Comparison of ENCODE assay signal across 19 cellular contexts in genomic region chr16:81471882-81472281, GRCh38.
"Had no signal": no experiment of that assay in that cellular context is flagged by ENCODE, and none has a peak within 500 bp of the region (broad histone marks: within the 10 kb centered on the region; RNA-seq: fewer than 3 reads in every experiment).

No MANE protein-coding gene starts in this region.

- H3K27me3 ChIP-seq: brain microvascular endothelial cell, hepatocyte, stomach, uterus had no signal

- H3K4me2 ChIP-seq: hepatocyte had no signal

- H3K9me3 ChIP-seq: stomach, thoracic aorta, uterus had no signal

- H3K9me3 Mint-ChIP-seq: activated B cell treated with CpG ODN at 0.5 μM for 24 hours; activated naive CD4-positive, alpha-beta T cell treated with anti-CD3 and anti-CD28 coated beads, Interleukin-2, amount 50 U/mL, for 24 hours; dendritic cell treated with granulocyte-macrophage colony-stimulating factor and Interleukin-4, amounts not matched to agents 40 ng/mL and 50 ng/mL, for 4 days; T-helper 1 cell treated with Interleukin-12 subunit alpha and Interleukin-12 subunit beta and Interleukin-4 antibody, amounts not matched to agents 30 μg/mL and 1 μg/mL, for 36 hours had no signal

- DNase-seq: activated B cell treated with CpG ODN at 0.5 μM for 24 hours; activated CD4-positive, alpha-beta T cell treated with anti-CD3 and anti-CD28 coated beads, Interleukin-2, amount 50 U/mL, for 1 hour; activated effector memory CD4-positive, alpha-beta T cell treated with Interleukin-2 at 50 U/mL for 16 hours; activated T-cell treated with anti-CD3 and anti-CD28 coated beads, Interleukin-2, amount 50 U/mL, for 1 hour; amygdala; cerebellar nuclear complex; erythroblast; left colon; nephron progenitor cell; stimulated activated CD4-positive, alpha-beta T cell treated with anti-CD3 and anti-CD28 coated beads, Interleukin-4, amount 100 ng/mL, for 24 hours; stomach; uterus had no signal

- H3K27ac ChIP-seq: brain microvascular endothelial cell, hepatocyte, thoracic aorta, uterus had no signal

- H3K4me3 Mint-ChIP-seq: activated B cell treated with CpG ODN at 0.5 μM for 24 hours; activated naive CD4-positive, alpha-beta T cell treated with anti-CD3 and anti-CD28 coated beads, Interleukin-2, amount 50 U/mL, for 24 hours; dendritic cell treated with granulocyte-macrophage colony-stimulating factor and Interleukin-4, amounts not matched to agents 40 ng/mL and 50 ng/mL, for 4 days; nephron progenitor cell; T-helper 1 cell treated with Interleukin-12 subunit alpha and Interleukin-12 subunit beta and Interleukin-4 antibody, amounts not matched to agents 30 μg/mL and 1 μg/mL, for 36 hours had no signal

- H3K27me3 Mint-ChIP-seq: activated B cell treated with CpG ODN at 0.5 μM for 24 hours; activated naive CD4-positive, alpha-beta T cell treated with anti-CD3 and anti-CD28 coated beads, Interleukin-2, amount 50 U/mL, for 24 hours; dendritic cell treated with granulocyte-macrophage colony-stimulating factor and Interleukin-4, amounts not matched to agents 40 ng/mL and 50 ng/mL, for 4 days had no signal

- H3K27ac Mint-ChIP-seq: activated B cell treated with CpG ODN at 0.5 μM for 24 hours; activated naive CD4-positive, alpha-beta T cell treated with anti-CD3 and anti-CD28 coated beads, Interleukin-2, amount 50 U/mL, for 24 hours; nephron progenitor cell; T-helper 1 cell treated with Interleukin-12 subunit alpha and Interleukin-12 subunit beta and Interleukin-4 antibody, amounts not matched to agents 30 μg/mL and 1 μg/mL, for 36 hours had no signal

- H3K4me3 ChIP-seq: hepatocyte, lung, stomach, thoracic aorta, uterus had no signal

- H3K36me3 ChIP-seq: brain microvascular endothelial cell, thoracic aorta, uterus had no signal

- H2AFZ ChIP-seq: hepatocyte had no signal

- ATAC-seq: left colon had no signal
